Comparison of ENCODE assay signal across 1 cellular context in the genomic region with DNA sequence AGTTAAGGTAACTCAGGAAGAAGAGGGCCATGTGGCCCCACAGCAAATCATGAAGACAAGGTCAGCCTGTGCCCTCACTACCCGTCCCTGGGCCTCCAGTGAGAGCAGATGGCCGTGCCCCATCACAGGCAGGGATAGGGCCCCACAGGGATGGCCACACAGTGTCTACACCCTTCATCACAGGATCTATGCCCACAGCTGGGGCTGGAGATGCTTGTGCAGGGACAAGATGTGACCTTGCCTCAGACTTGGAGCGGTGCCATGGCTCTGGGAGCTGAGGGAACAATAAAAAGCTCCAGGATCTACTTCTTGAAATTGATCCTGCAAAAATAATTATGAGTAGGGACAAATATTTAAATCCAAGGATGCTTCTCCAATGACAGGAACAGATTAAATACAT.
TF ChIP-seq lines count a peak whose summit lies in the region.

No MANE protein-coding gene starts in this region.

TF ChIP-seq in K562, 482 proteins besides CTCF, POLR2A, EP300 and RAD21:
- no peak for TF ChIP-seq ZNF143 (CRISPR knock-in tag; IDR thresholded peaks at IDR 0.05)
- no peak for TF ChIP-seq FUS (optimal IDR thresholded peaks at IDR 0.05; ENCODE audit: low read depth, low read length)
- TF ChIP-seq NFIC (IDR thresholded peaks at IDR 0.05): peak; percentile 48
- TF ChIP-seq, protein P1, sequence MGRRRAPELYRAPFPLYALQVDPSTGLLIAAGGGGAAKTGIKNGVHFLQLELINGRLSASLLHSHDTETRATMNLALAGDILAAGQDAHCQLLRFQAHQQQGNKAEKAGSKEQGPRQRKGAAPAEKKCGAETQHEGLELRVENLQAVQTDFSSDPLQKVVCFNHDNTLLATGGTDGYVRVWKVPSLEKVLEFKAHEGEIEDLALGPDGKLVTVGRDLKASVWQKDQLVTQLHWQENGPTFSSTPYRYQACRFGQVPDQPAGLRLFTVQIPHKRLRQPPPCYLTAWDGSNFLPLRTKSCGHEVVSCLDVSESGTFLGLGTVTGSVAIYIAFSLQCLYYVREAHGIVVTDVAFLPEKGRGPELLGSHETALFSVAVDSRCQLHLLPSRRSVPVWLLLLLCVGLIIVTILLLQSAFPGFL (CRISPR knock-in tag; IDR thresholded peaks at IDR 0.05): no peak
- TF ChIP-seq CHCHD3 (CRISPR knock-in tag; IDR thresholded peaks at IDR 0.05): no peak
- TF ChIP-seq, protein P2, sequence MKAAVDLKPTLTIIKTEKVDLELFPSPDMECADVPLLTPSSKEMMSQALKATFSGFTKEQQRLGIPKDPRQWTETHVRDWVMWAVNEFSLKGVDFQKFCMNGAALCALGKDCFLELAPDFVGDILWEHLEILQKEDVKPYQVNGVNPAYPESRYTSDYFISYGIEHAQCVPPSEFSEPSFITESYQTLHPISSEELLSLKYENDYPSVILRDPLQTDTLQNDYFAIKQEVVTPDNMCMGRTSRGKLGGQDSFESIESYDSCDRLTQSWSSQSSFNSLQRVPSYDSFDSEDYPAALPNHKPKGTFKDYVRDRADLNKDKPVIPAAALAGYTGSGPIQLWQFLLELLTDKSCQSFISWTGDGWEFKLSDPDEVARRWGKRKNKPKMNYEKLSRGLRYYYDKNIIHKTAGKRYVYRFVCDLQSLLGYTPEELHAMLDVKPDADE (conservative IDR thresholded peaks at IDR 0.05; ENCODE audit: control insufficient read depth, low read depth, low read length): no peak
- TF ChIP-seq SNRNP70 (optimal IDR thresholded peaks at IDR 0.05; ENCODE audit: low read depth, low read length): no peak
- no peak for TF ChIP-seq ATF3 (IDR thresholded peaks at IDR 0.05)
- no peak for TF ChIP-seq ATF3 (CRISPR knock-in tag; conservative IDR thresholded peaks at IDR 0.05)
